8 cellular contexts compared by ENCODE assay signal in the genomic region with DNA sequence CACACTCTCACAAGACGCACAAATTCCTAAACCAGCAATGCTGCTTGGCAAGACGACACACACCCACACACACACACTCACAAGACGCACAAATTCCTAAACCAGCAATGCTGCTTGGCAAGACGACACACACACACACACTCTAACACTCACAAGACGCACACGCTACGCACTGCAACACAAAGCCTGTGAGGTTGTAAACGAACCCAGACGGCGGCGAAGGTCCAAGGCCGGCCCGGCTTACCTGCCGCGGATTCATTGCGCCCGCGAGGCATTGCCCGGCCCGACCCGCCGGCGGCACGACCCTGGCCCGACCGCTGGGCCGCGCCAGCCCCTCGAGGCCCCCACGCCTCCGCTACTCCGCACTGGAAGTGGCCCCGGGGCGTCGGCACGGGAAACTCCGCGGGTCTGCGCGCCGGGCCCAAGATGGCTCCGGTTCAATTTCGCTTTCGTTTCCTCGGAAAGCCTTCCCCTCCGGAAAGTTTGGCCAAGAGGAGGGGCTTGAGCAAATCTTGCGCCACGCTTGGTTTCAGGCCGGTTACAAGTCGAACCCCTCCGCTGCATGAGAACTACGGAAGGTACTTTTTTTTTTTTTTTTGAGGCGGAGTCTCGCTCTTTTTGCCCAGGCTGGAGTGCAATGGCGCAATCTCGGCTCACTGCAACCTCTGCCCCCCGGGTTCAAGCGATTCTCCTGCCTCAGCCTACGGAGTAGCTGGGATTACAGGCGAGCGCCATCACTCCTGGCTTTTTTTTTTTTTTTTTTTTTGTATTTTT. TPM values are rescaled to one million over a fixed set of nuclear protein-coding genes. Genes with fewer than 3 reads are reported as not detected.
DNase-seq lines count a peak whose midpoint lies in the region; ATAC-seq, FAIRE-seq and TF ChIP-seq lines count a peak whose summit lies in the region.

Gene ADAR, minus strand, starts transcription at position 439 of the 774 bp plus-strand sequence. Its CDS starts 180 bp downstream, at position 259.

- CTCF ChIA-PET in H1 (lab: Charles Lee; ENCODE audit: partially characterized antibody) = interaction anchor here (1.3 kb wide), 1 partner anchor 35 kb away, joined by 4 read pairs; no protein-coding TSS in a partner anchor

- H2BK5ac ChIP-seq in H1 (ENCODE audit: low read depth, low read length) = peak within 1 kb of the TSS; percentile 99

- H3K79me2 ChIP-seq in H1 (ENCODE audit: control insufficient read depth in 1 of 2, insufficient read depth in 2 of 2, low read length in 2 of 2) = peaks cover 37 to 74% of the 10 kb centered on the region in 2 experiments

- no peak within 1 kb of the TSS for H2AFZ ChIP-seq in H1 (ENCODE audit: low read length)

- peak within 1 kb of the TSS; percentile 77 for H3K56ac ChIP-seq in H1 (replicated peaks; ENCODE audit: insufficient read length, low read depth, low read length)

- peak within 1 kb of the TSS; percentile 13 for H3K14ac ChIP-seq in H1 (ENCODE audit: insufficient read length)

- peak; percentile 76 to 81 for TF ChIP-seq POLR2A in H1 (IDR thresholded peaks at IDR 0.05; ENCODE audit: control extremely low read depth in 1 of 2, low read depth in 2 of 2, low read length in 2 of 2)

- peak within 1 kb of the TSS; percentile 92 for H3K27ac ChIP-seq in C4-2B
- peak within 1 kb of the TSS; percentile 98 for H3K27ac ChIP-seq in H1 (ENCODE audit: low read depth, low read length)

- H3K4me2 ChIP-seq in H1 (ENCODE audit: insufficient read depth in 1 of 2, low read depth in 2 of 2, low read length in 2 of 2) = peak within 1 kb of the TSS; percentile 89 to 96

- H3K9ac ChIP-seq in H1 (replicated peaks in 1 of 4; ENCODE audit: extremely low read depth in 1 of 4, low read depth in 3 of 4, low read length in 3 of 4) = peak within 1 kb of the TSS; percentile 94 to 98 (median 96)

- H3K4ac ChIP-seq in H1 (replicated peaks; ENCODE audit: insufficient read length, low read depth, low read length) = peak within 1 kb of the TSS; percentile 71

- FAIRE-seq in H1 (lab: Jason Lieb, UNC) = no peak

- H3K4me3 ChIP-seq in H1 (ENCODE audit: extremely low read depth in 1 of 4, insufficient read depth in 2 of 4, low read depth in 3 of 4, low read length in 4 of 4) = peak within 1 kb of the TSS; percentile 65 to 96 (median 91)

- TF ChIP-seq CTCF in C4-2B (conservative IDR thresholded peaks at IDR 0.05) (no peak), H1 (IDR thresholded peaks at IDR 0.05; ENCODE audit: control extremely low read depth in 1 of 3, insufficient read depth in 1 of 3, low read depth in 1 of 3, low read length in 3 of 3) (no peak)

- peaks cover 3 to 14% of the 10 kb centered on the region in 2 experiments for H4K20me1 ChIP-seq in H1 (replicated peaks in 1 of 2; ENCODE audit: control insufficient read depth in 1 of 2, insufficient read depth in 2 of 2, low read length in 2 of 2)

- H3K79me1 ChIP-seq in H1 (ENCODE audit: low read depth, low read length) = peaks cover 12% of the 10 kb centered on the region; the same call in 1 of the 2 replicates

- H3K27me3 ChIP-seq in H1 (replicated peaks in 1 of 4; ENCODE audit: control insufficient read depth in 3 of 4, extremely low read depth in 1 of 4, insufficient read depth in 3 of 4, low read length in 3 of 4) = no peaks in the 10 kb centered on the region

- POLR2A ChIA-PET in H1 (lab: Charles Lee; ENCODE audit: partially characterized antibody) = interaction anchor here (0.6 to 9.4 kb wide), 9 partner anchors 9 to 328 kb away, joined by 3 to 111 read pairs (median 4); partner anchors contain the start of genes CHRNB2 and PMVK

- TF ChIP-seq RAD21 in H1 (IDR thresholded peaks at IDR 0.05 in 1 of 2, conservative IDR thresholded peaks at IDR 0.05 in 1 of 2; ENCODE audit: low read depth in 2 of 2, low read length in 2 of 2) = no peak

- H2BK120ac ChIP-seq in H1 (replicated peaks; ENCODE audit: low read depth, low read length) = peak within 1 kb of the TSS; percentile 87

- no peaks in the 10 kb centered on the region for H3K9me3 ChIP-seq in H1 (ENCODE audit: insufficient read depth in 2 of 2, low read depth in 1 of 2, low read length in 1 of 2)

- peak; percentile 97 for DNase-seq in NOMO-1 treated with DMSO at 0.1 percent for 48 hours (lab: John Stamatoyannopoulos, UW; ENCODE audit: unreplicated experiment)
- DNase-seq in activated CD8-positive, alpha-beta memory T cell treated with anti-CD3 and anti-CD28 coated beads for 4 hours (ENCODE audit: low read depth in 2 of 2) = peak; percentile 77 to 91
- peak in 1 of 2 experiments; percentile 69 for DNase-seq in H1 (ENCODE audit: low read depth in 1 of 2, low spot score in 2 of 2)
- DNase-seq in mesenteric fat pad (ENCODE audit: low spot score) = peak; percentile 94
- DNase-seq in stimulated activated CD8-positive, alpha-beta memory T cell treated with anti-CD3 and anti-CD28 coated beads, Interleukin-15, amount 100 ng/mL, for 1 hour (ENCODE audit: low read depth) = peak; percentile 88

- H3K4me1 ChIP-seq in H1 (replicated peaks in 1 of 4; ENCODE audit: control insufficient read depth in 3 of 4, insufficient read depth in 4 of 4, low read length in 3 of 4) = peaks cover 8 to 24% (median 15%) of the 10 kb centered on the region in 4 experiments; a peak in 6 of 7 replicates

- 3% methylated on average over 40 of the region's 61 CpGs; no CpG with 5 or more reads in 1 of the 2 experiments for WGBS in H1 (ENCODE audit: extremely low coverage in 1 of 2, insufficient coverage in 1 of 2, insufficient read length in 1 of 2, insufficient replicate concordance in 2 of 2, low coverage in 1 of 2, low lambda C conversion rate in 2 of 2, missing lambda C conversion rate in 1 of 2), 2 experiments

- peaks cover 9% of the 10 kb centered on the region for H3K23me2 ChIP-seq in H1 (ENCODE audit: low read depth, low read length)

- peak within 1 kb of the TSS; percentile 96; the same call in 1 of the 2 replicates for H2AK5ac ChIP-seq in H1 (ENCODE audit: low read depth, low read length)

- H2BK20ac ChIP-seq in H1 (ENCODE audit: low read length) = peak within 1 kb of the TSS; percentile 28; the same call in 1 of the 2 replicates

- H4K8ac ChIP-seq in H1 (ENCODE audit: extremely low read depth, insufficient read depth, low read length) = peak within 1 kb of the TSS; percentile 98

- peak; percentile 58 for ATAC-seq in GM19351 (IDR thresholded peaks at IDR 0.05; ENCODE audit: unreplicated experiment)
- ATAC-seq in HG03575 (IDR thresholded peaks at IDR 0.05; ENCODE audit: extremely low read depth, insufficient number of reproducible peaks, low FRiP score, unreplicated experiment) = peak; percentile 38

- H3K36me3 ChIP-seq in H1 (ENCODE audit: control insufficient read depth in 2 of 4, insufficient read depth in 4 of 4, low read length in 3 of 4) = no peaks in the 10 kb centered on the region; a peak in 1 of 8 replicates

- H3K23ac ChIP-seq in H1 (ENCODE audit: insufficient read length) = peak within 1 kb of the TSS; percentile 5

- peak within 1 kb of the TSS; percentile 90; the same call in 1 of the 2 replicates for H2BK15ac ChIP-seq in H1 (ENCODE audit: low read length)

- H4K5ac ChIP-seq in H1 (ENCODE audit: insufficient read length, low read depth, low read length) = peak within 1 kb of the TSS; percentile 98

- peak within 1 kb of the TSS; percentile 100 for H2BK12ac ChIP-seq in H1 (ENCODE audit: low read depth, low read length)

- peak within 1 kb of the TSS; percentile 97 for H4K91ac ChIP-seq in H1 (replicated peaks; ENCODE audit: insufficient read length, low read length)

- peak within 1 kb of the TSS; percentile 100 for H3K18ac ChIP-seq in H1 (ENCODE audit: extremely low read depth, low read length)

- TF ChIP-seq EP300 in H1 (IDR thresholded peaks at IDR 0.05; ENCODE audit: borderline replicate concordance in 1 of 2, low read depth in 2 of 2, low read length in 2 of 2) = no peak

TF ChIP-seq in H1, 55 proteins besides CTCF, POLR2A, EP300 and RAD21 (continues in another document):
- TF ChIP-seq SIN3A (conservative IDR thresholded peaks at IDR 0.05 in 1 of 2, IDR thresholded peaks at IDR 0.05 in 1 of 2; ENCODE audit: low read depth in 1 of 2, low read length in 2 of 2) = peak; percentile 42 to 76; a peak in 2 of 4 replicates

RNA-seq across cellular contexts. Expression of gene ADAR, which starts in this region (rescaled TPM):
- 235 and 242 TPM in 2 replicates for total RNA-seq in H1 (2021; fragmentation: NEBNext Ultra II Directional; extraction: Animal tissue kit (Norgen Biotek cat#: 25700))
- polyA plus RNA-seq in H1 (2011; rRNA removed) = 104 and 125 TPM in 2 replicates
- polyA plus RNA-seq in H1 (2011; cell fraction: cytosol; rRNA removed) = 130 TPM
- polyA plus RNA-seq in H1 (2011; cell fraction: nucleus; rRNA removed) = 201 TPM
- polyA plus RNA-seq in H1 (2012, experiment 1 of 2) = 117 to 140 TPM (median 138 TPM) in 4 replicates
- polyA plus RNA-seq in H1 (2012, experiment 2 of 2) = 25.3 TPM
- 106 TPM for polyA plus RNA-seq in H1 (2013, experiment 1 of 2)
- 110 TPM for polyA plus RNA-seq in H1 (2013, experiment 2 of 2)
- 406 and 507 TPM in 2 replicates for polyA minus RNA-seq in H1 (2011; rRNA and poly(A)+ RNA removed)
- polyA minus RNA-seq in H1 (2011; cell fraction: cytosol; rRNA and poly(A)+ RNA removed) = 153 TPM
- 195 TPM for polyA minus RNA-seq in H1 (2011; cell fraction: nucleus; rRNA and poly(A)+ RNA removed)
- 137 TPM for total RNA-seq in mesenteric fat pad
